Comparison of ENCODE assay signal across 36 cellular contexts in genomic region chr5:33579789-33580188, GRCh38.
"Had no signal": no experiment of that assay in that cellular context is flagged by ENCODE, and none has a peak within 500 bp of the region (broad histone marks: within the 10 kb centered on the region; RNA-seq: fewer than 3 reads in every experiment).

No MANE protein-coding gene starts in this region.

- H3K36me3 ChIP-seq: adrenal gland, MG63 had no signal

- DNase-seq: activated B cell treated with CpG ODN at 0.5 μM for 24 hours; activated CD4-positive, alpha-beta memory T cell treated with anti-CD3 and anti-CD28 coated beads for 36 hours; activated CD4-positive, alpha-beta T cell treated with anti-CD3 and anti-CD28 coated beads for 4 hours; activated CD4-positive, alpha-beta T cell treated with anti-CD3 and anti-CD28 coated beads, Interleukin-2, amount 50 U/mL, for 1 hour; activated CD4-positive, CD25-positive, alpha-beta regulatory T cell treated with anti-CD3 and anti-CD28 coated beads, Interleukin-2, amount 50 U/mL, for 72 hours; activated CD8-positive, alpha-beta memory T cell treated with anti-CD3 and anti-CD28 coated beads, Interleukin-2, amount 50 U/mL, for 4 hours; activated gamma-delta T cell treated with Interleukin-2 at 50 U/mL for 16 hours; activated naive CD4-positive, alpha-beta T cell treated with anti-CD3 and anti-CD28 coated beads for 36 hours; activated T-cell treated with anti-CD3 and anti-CD28 coated beads for 4 hours; activated T-cell treated with anti-CD3 and anti-CD28 coated beads, Interleukin-2, amount 50 U/mL, for 4 hours; adrenal gland; caudate nucleus; cerebellar nuclear complex; MG63; NCI-H1048; NCI-H1105 treated with DMSO at 0.1 percent for 48 hours; NCI-H1436; NCI-H1694; NCI-H1930; NCI-H2081 treated with DMSO at 0.1 percent for 48 hours; NCI-H345; NCI-H524 treated with DMSO at 0.1 percent for 48 hours; PC-9; SIG-M5; SW 1271; T-helper 1 cell; T-helper 2 cell; T-helper 9 cell had no signal

- ATAC-seq: activated naive CD4-positive, alpha-beta T cell treated with anti-CD3 and anti-CD28 coated beads, Interleukin-2, amount 50 U/mL, for 72 hours; activated T-cell treated with anti-CD3 and anti-CD28 coated beads, Interleukin-2, amount 50 U/mL, for 4 hours; body of pancreas; Right ventricle myocardium inferior had no signal

- H3K9me3 ChIP-seq: adrenal gland, body of pancreas, MG63 had no signal

- H3K4me2 ChIP-seq: PC-9 had no signal

- H2AFZ ChIP-seq: PC-9 had no signal

- H3K4me1 ChIP-seq: adrenal gland, body of pancreas had no signal

- H3K4me3 ChIP-seq: adrenal gland, body of pancreas, MG63, PC-9 had no signal

- FAIRE-seq: astrocyte, bronchial epithelial cell, RCC 7860 had no signal

- H3K27me3 ChIP-seq: adrenal gland, body of pancreas, MG63 had no signal

- H3K27ac ChIP-seq: adrenal gland, body of pancreas, PC-9, RWPE1, VCaP had no signal
